ENCODE assay signal across 30 cellular contexts in the genomic region with DNA sequence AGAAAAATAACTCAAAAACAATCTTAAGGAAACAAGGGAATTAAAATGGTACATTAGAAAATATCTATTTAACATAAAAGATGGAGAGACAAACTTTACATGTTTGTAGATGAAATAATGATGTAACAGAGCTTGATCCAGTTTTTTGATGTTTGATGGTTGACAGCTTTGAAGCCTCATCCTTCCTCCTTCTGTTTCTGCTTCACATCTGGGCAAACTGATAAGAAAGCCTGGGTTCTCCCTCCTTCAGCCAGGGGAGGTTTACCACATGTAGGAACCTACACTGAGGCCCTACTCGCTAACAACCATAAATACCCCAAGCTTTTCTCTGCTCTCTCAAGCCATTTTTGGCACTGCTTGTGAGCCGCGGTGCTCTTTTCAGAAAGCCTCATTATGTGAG.
"Had no signal": no experiment of that assay in that cellular context is flagged by ENCODE, and none has a peak within 500 bp of the region (broad histone marks: within the 10 kb centered on the region; RNA-seq: fewer than 3 reads in every experiment).

No MANE protein-coding gene starts in this region.

- H3K36me3 ChIP-seq: adrenal gland, cardiac muscle cell, colonic mucosa, heart left ventricle, pancreas, prostate gland, stomach, thyroid gland, upper lobe of left lung had no signal

- H3K27ac ChIP-seq: adrenal gland, cardiac muscle cell, colonic mucosa, foreskin keratinocyte, heart left ventricle, pancreas, prostate gland, stomach, thyroid gland, upper lobe of left lung had no signal

- H3K27me3 Mint-ChIP-seq: T-helper 17 cell had no signal

- ATAC-seq: activated CD4-positive, alpha-beta T cell treated with anti-CD3 and anti-CD28 coated beads for 36 hours; foreskin keratinocyte; heart left ventricle; pancreas; sciatic nerve; stimulated activated naive B cell treated with anti-CD40 and anti-IgM and Interleukin-4, amounts not matched to agents 10 μg/mL and 1 μg/mL and 100 μg/mL, for 72 hours; T-helper 17 cell had no signal

- H3K9me3 ChIP-seq: colonic mucosa, pancreas, prostate gland, thyroid gland had no signal

- H3K4me1 Mint-ChIP-seq: mesothelial cell of epicardium; naive B cell; stimulated activated naive B cell treated with anti-CD40 and anti-IgM and Interleukin-4, amounts not matched to agents 10 μg/mL and 1 μg/mL and 100 μg/mL, for 72 hours had no signal

- H3K4me1 ChIP-seq: adrenal gland, colonic mucosa, foreskin keratinocyte, heart left ventricle, pancreas, prostate gland, stomach, thyroid gland, upper lobe of left lung had no signal

- DNase-seq: activated CD4-positive, alpha-beta T cell treated with anti-CD3 and anti-CD28 coated beads for 36 hours; activated CD4-positive, alpha-beta T cell treated with anti-CD3 and anti-CD28 coated beads, Interleukin-2, amount 50 U/mL, for 48 hours; activated CD4-positive, CD25-positive, alpha-beta regulatory T cell; activated CD8-positive, alpha-beta memory T cell treated with anti-CD3 and anti-CD28 coated beads for 24 hours; activated effector memory CD4-positive, alpha-beta T cell treated with Interleukin-2 at 50 U/mL for 16 hours; activated naive CD4-positive, alpha-beta T cell treated with Interleukin-2 at 50 U/mL for 16 hours; adrenal gland; aorta; cerebellar nuclear complex; colonic mucosa; effector CD8-positive, alpha-beta T cell; foreskin keratinocyte; heart left ventricle; naive B cell; pancreas; retina; small intestine; stimulated activated CD4-positive, alpha-beta T cell treated with anti-CD3 and anti-CD28 coated beads, Interleukin-2, amount 100 ng/mL, for 24 hours; stimulated activated naive B cell treated with anti-CD40 and anti-IgM and Interleukin-4, amounts not matched to agents 10 μg/mL and 1 μg/mL and 100 μg/mL, for 72 hours; stomach; T-helper 17 cell; T1000; thyroid gland; upper lobe of left lung had no signal

- H3K36me3 Mint-ChIP-seq: brain had no signal

- H3K27ac Mint-ChIP-seq: activated CD4-positive, alpha-beta T cell treated with anti-CD3 and anti-CD28 coated beads for 36 hours; activated naive CD8-positive, alpha-beta T cell; brain; mesothelial cell of epicardium; naive B cell; stimulated activated naive B cell treated with anti-CD40 and anti-IgM and Interleukin-4, amounts not matched to agents 10 μg/mL and 1 μg/mL and 100 μg/mL, for 72 hours; T-helper 17 cell had no signal

- H3K4me3 Mint-ChIP-seq: activated CD4-positive, alpha-beta T cell treated with anti-CD3 and anti-CD28 coated beads for 36 hours; activated naive CD8-positive, alpha-beta T cell; brain; mesothelial cell of epicardium; stimulated activated naive B cell treated with anti-CD40 and anti-IgM and Interleukin-4, amounts not matched to agents 10 μg/mL and 1 μg/mL and 100 μg/mL, for 72 hours; T-helper 17 cell had no signal

- H3K4me3 ChIP-seq: adrenal gland, cardiac muscle cell, colonic mucosa, heart left ventricle, pancreas, prostate gland, stomach, thyroid gland, upper lobe of left lung had no signal

- H3K27me3 ChIP-seq: adrenal gland, cardiac muscle cell, colonic mucosa, foreskin keratinocyte, heart left ventricle, pancreas, stomach, thyroid gland, upper lobe of left lung had no signal
